12 cellular contexts compared by ENCODE assay signal in genomic region chr6:85364354-85364753, GRCh38.
DNase-seq lines count a peak whose midpoint lies in the region; ATAC-seq, FAIRE-seq and TF ChIP-seq lines count a peak whose summit lies in the region.
"Had no signal": no experiment of that assay in that cellular context is flagged by ENCODE, and none has a peak within 500 bp of the region (broad histone marks: within the 10 kb centered on the region; RNA-seq: fewer than 3 reads in every experiment).

No MANE protein-coding gene starts in this region.

- TF ChIP-seq EP300 in sigmoid colon (IDR thresholded peaks at IDR 0.05), result no peak

- H3K4me2 ChIP-seq in endothelial cell of umbilical vein (ENCODE audit: insufficient read depth, low read length), result peak overlapping the region; percentile 38

- BruUV-seq in endothelial cell of umbilical vein (replicated peaks; lab: Mats Ljungman, UMichigan), result no TSS peak

- no peak for FAIRE-seq in endothelial cell of umbilical vein (lab: Jason Lieb, UNC)

- TF ChIP-seq POLR2A in endothelial cell of umbilical vein (IDR thresholded peaks at IDR 0.05; ENCODE audit: low read depth, low read length), result no peak
- no peak for TF ChIP-seq POLR2A in sigmoid colon (IDR thresholded peaks at IDR 0.05)
- TF ChIP-seq POLR2A in lower leg skin (IDR thresholded peaks at IDR 0.05), result no peak

- H3K9me1 ChIP-seq in endothelial cell of umbilical vein (replicated peaks; ENCODE audit: control insufficient read depth, extremely low read depth, insufficient read depth, low read length), result no peaks in the 10 kb centered on the region

- TF ChIP-seq CTCF in endothelial cell of umbilical vein (IDR thresholded peaks at IDR 0.05; ENCODE audit: extremely low read depth in 1 of 2, insufficient read depth in 1 of 2, low read depth in 1 of 2, low read length in 2 of 2) (no peak), sigmoid colon (IDR thresholded peaks at IDR 0.05) (no peak), lower leg skin (IDR thresholded peaks at IDR 0.05) (no peak), GM20000 (IDR thresholded peaks at IDR 0.05; ENCODE audit: extremely low read depth, missing control alignments) (no peak)

- DNase-seq in AG08395 (ENCODE audit: low spot score), result peak; percentile 43
- peak; percentile 7 for DNase-seq in MG63
- peak; percentile 40 for DNase-seq in endothelial cell of umbilical vein (ENCODE audit: low read depth, low spot score)
- no peak for DNase-seq in sigmoid colon
- DNase-seq in lower leg skin (ENCODE audit: low spot score in 2 of 2), result no peak
- no peak for DNase-seq in NCI-H69 (lab: John Stamatoyannopoulos, UW)
- no peak for DNase-seq in GM20000 (ENCODE audit: low spot score)
- DNase-seq: CD4-positive, alpha-beta memory T cell; NCI-H2081 had no signal

- H3K27me3 ChIP-seq in MG63, result no peaks in the 10 kb centered on the region
- H3K27me3 ChIP-seq in endothelial cell of umbilical vein (ENCODE audit: control insufficient read depth in 2 of 2, insufficient read depth in 2 of 2, low read length in 2 of 2), result no peaks in the 10 kb centered on the region
- H3K27me3 ChIP-seq in sigmoid colon, result no peaks in the 10 kb centered on the region
- H3K27me3 ChIP-seq: suprapubic skin had no signal

- H3K9ac ChIP-seq in endothelial cell of umbilical vein (replicated peaks; ENCODE audit: extremely low read depth, insufficient read depth, low read length), result no peak overlapping the region

- H3K27ac ChIP-seq in endothelial cell of umbilical vein (ENCODE audit: insufficient read depth, low read depth, low read length) (peak overlapping the region; percentile 12), sigmoid colon (no peak overlapping the region)
- H3K27ac ChIP-seq: SK-N-MC, suprapubic skin had no signal

- no peaks in the 10 kb centered on the region for H3K9me3 ChIP-seq in MG63
- no peaks in the 10 kb centered on the region for H3K9me3 ChIP-seq in endothelial cell of umbilical vein (replicated peaks; ENCODE audit: control insufficient read depth, insufficient read depth, low read length)
- no peaks in the 10 kb centered on the region for H3K9me3 ChIP-seq in sigmoid colon
- H3K9me3 ChIP-seq: suprapubic skin had no signal

- no peaks in the 10 kb centered on the region for H4K20me1 ChIP-seq in endothelial cell of umbilical vein (replicated peaks; ENCODE audit: control insufficient read depth, extremely low read depth, insufficient read depth, low read length)

- CTCF ChIA-PET in endothelial cell of umbilical vein (lab: Charles Lee), result interaction anchor here (0.8 kb wide), 1 partner anchor 119 kb away, joined by 6 read pairs; no protein-coding TSS in a partner anchor

- 86 to 87% methylated on average over 2 of the region's 2 CpGs for WGBS in sigmoid colon, 2 donors
- 52 to 60% methylated on average over 2 of the region's 2 CpGs for WGBS in lower leg skin, 2 donors

- POLR2A ChIA-PET in endothelial cell of umbilical vein (lab: Charles Lee), result no interaction called here

- H3K4me1 ChIP-seq in endothelial cell of umbilical vein (ENCODE audit: control insufficient read depth, extremely low read depth, insufficient read depth, low read length) (peaks cover 30% of the 10 kb centered on the region), sigmoid colon (peaks cover 0 to 6% (median 0%) of the 10 kb centered on the region in 4 donors)

- dilution Hi-C loops in endothelial cell of umbilical vein (cut with MboI; ENCODE audit: extremely low pct_ligation_motif_present, low sequenced_read_pairs), result loop anchor here (25.0 kb wide), 1 partner anchor 98 kb away; the partner anchor contains the start of gene NT5E

- H3K36me3 ChIP-seq in MG63 (no peaks in the 10 kb centered on the region), endothelial cell of umbilical vein (ENCODE audit: control insufficient read depth in 2 of 2, extremely low read depth in 1 of 2, insufficient read depth in 2 of 2, low read length in 2 of 2) (no peaks in the 10 kb centered on the region), sigmoid colon (no peaks in the 10 kb centered on the region)
- H3K36me3 ChIP-seq: suprapubic skin had no signal

- intact Hi-C loops in endothelial cell of umbilical vein (cut with micrococcal nuclease) (no loop called here), sigmoid colon (cut with DNase I) (no loop called here), lower leg skin (cut with DNase I; ENCODE audit: low total_unique reads) (no loop called here)

- H3K4me3 ChIP-seq in MG63, result no peak overlapping the region
- no peak overlapping the region for H3K4me3 ChIP-seq in endothelial cell of umbilical vein (replicated peaks in 1 of 3; ENCODE audit: insufficient read depth in 1 of 3, low read depth in 1 of 3, low read length in 3 of 3)
- H3K4me3 ChIP-seq in sigmoid colon, result no peak overlapping the region
- H3K4me3 ChIP-seq in lower leg skin (ENCODE audit: low read depth, poor library complexity, severe bottlenecking), result no peak overlapping the region
- H3K4me3 ChIP-seq: SK-N-MC, suprapubic skin had no signal

- peak overlapping the region; percentile 75 for H2AFZ ChIP-seq in endothelial cell of umbilical vein (ENCODE audit: low read depth, low read length)

- no peaks in the 10 kb centered on the region for H3K79me2 ChIP-seq in endothelial cell of umbilical vein (ENCODE audit: control insufficient read depth, insufficient read depth, low read length)

- ATAC-seq in GM19463 (IDR thresholded peaks at IDR 0.05; ENCODE audit: unreplicated experiment), result peak; percentile 43

TF ChIP-seq in endothelial cell of umbilical vein, 7 proteins besides CTCF, POLR2A, EP300 and RAD21:
- TF ChIP-seq, protein P1, sequence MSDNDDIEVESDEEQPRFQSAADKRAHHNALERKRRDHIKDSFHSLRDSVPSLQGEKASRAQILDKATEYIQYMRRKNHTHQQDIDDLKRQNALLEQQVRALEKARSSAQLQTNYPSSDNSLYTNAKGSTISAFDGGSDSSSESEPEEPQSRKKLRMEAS (IDR thresholded peaks at IDR 0.05; ENCODE audit: insufficient read depth, insufficient read length), result no peak
- peak; percentile 24 for TF ChIP-seq POLR2AphosphoS5 (IDR thresholded peaks at IDR 0.05; ENCODE audit: insufficient read depth, low read depth, low read length)
- no peak for TF ChIP-seq EZH2 (IDR thresholded peaks at IDR 0.05; ENCODE audit: borderline replicate concordance, low read depth, low read length, severe bottlenecking)
- peak; percentile 85 for TF ChIP-seq FOS (IDR thresholded peaks at IDR 0.05; ENCODE audit: borderline replicate concordance, insufficient read depth, low read length)
- peak; percentile 13 for TF ChIP-seq GATA2 (IDR thresholded peaks at IDR 0.05; ENCODE audit: insufficient read depth, insufficient read length, low read depth, low read length)
- no peak for TF ChIP-seq MYC (IDR thresholded peaks at IDR 0.05; ENCODE audit: low read depth, low read length)
- TF ChIP-seq JUN (IDR thresholded peaks at IDR 0.05; ENCODE audit: borderline replicate concordance, insufficient read depth, insufficient read length, low read depth), result peak; percentile 35

Comparison
In these comparisons a context has a peak if more than half of its experiments do, and no peak if none do; other contexts are left out.
1. DNase-seq: peak in AG08395 (single experiment), MG63 (single experiment) and endothelial cell of umbilical vein (single experiment); none in sigmoid colon (single experiment), lower leg skin (0 of 2), NCI-H69 (single experiment) and GM20000 (single experiment).